In genomic region chr16:57156351-57156703, GRCh38 we compare ENCODE assay signal across 15 cellular contexts.
"Had no signal": no experiment of that assay in that cellular context is flagged by ENCODE, and none has a peak within 500 bp of the region (broad histone marks: within the 10 kb centered on the region; RNA-seq: fewer than 3 reads in every experiment).

No MANE protein-coding gene starts in this region.

- ATAC-seq: lower lobe of right lung, WTC11 had no signal

- H3K9me3 ChIP-seq: esophagus muscularis mucosa, lower lobe of right lung, stomach had no signal

- H3K27ac Mint-ChIP-seq: mesothelial cell of epicardium had no signal

- DNase-seq: activated CD4-positive, alpha-beta T cell treated with anti-CD3 and anti-CD28 coated beads, Interleukin-2, amount 50 U/mL, for 1 hour; activated CD8-positive, alpha-beta memory T cell treated with anti-CD3 and anti-CD28 coated beads for 24 hours; activated naive CD4-positive, alpha-beta T cell treated with anti-CD3 and anti-CD28 coated beads, Interleukin-2, amount 50 U/mL, for 16 hours; lower lobe of right lung; stimulated activated CD4-positive, alpha-beta T cell treated with anti-CD3 and anti-CD28 coated beads, Interleukin-12 subunit alpha, Interleukin-12 subunit beta, amount 100 ng/mL, for 4 hours; stimulated activated CD4-positive, alpha-beta T cell treated with anti-CD3 and anti-CD28 coated beads, Interleukin-2, amount 100 ng/mL, for 24 hours; stomach had no signal

- H3K9ac ChIP-seq: parathyroid adenoma had no signal

- H3K4me1 ChIP-seq: parathyroid adenoma had no signal

- H3K79me2 ChIP-seq: hepatocyte, parathyroid adenoma had no signal

- H3K9me3 Mint-ChIP-seq: WTC11 had no signal

- H3K4me3 Mint-ChIP-seq: mesothelial cell of epicardium, WTC11 had no signal

- H2AFZ ChIP-seq: hepatocyte, parathyroid adenoma had no signal

- H3K27ac ChIP-seq: cardiac muscle cell, esophagus muscularis mucosa, hepatocyte, lower lobe of right lung, parathyroid adenoma, stomach had no signal

- H3K4me2 ChIP-seq: hepatocyte had no signal

- H3K4me3 ChIP-seq: cardiac muscle cell, esophagus muscularis mucosa, hepatocyte, lower lobe of right lung, stomach had no signal

- H3K4me1 Mint-ChIP-seq: mesothelial cell of epicardium had no signal

- H3K27me3 ChIP-seq: cardiac muscle cell, esophagus muscularis mucosa, hepatocyte, stomach had no signal

- FAIRE-seq: colon, urothelium cell line had no signal
